ENCODE assay signal across 21 cellular contexts in genomic region chrX:103107836-103108235, GRCh38. TPM values are rescaled to one million over a fixed set of nuclear protein-coding genes. Genes with fewer than 3 reads are reported as not detected.
A peak's percentile ranks its signal among the peaks of the same experiment; 100 is the strongest.
DNase-seq lines count a peak whose midpoint lies in the region; ATAC-seq, FAIRE-seq and TF ChIP-seq lines count a peak whose summit lies in the region.
"Had no signal": no experiment of that assay in that cellular context is flagged by ENCODE, and none has a peak within 500 bp of the region (broad histone marks: within the 10 kb centered on the region; RNA-seq: fewer than 3 reads in every experiment).

No MANE protein-coding gene starts in this region.

- H3K36me3 Mint-ChIP-seq in astrocyte (ENCODE audit: low read depth, unreplicated experiment) (no peaks in the 10 kb centered on the region), chondrocyte (ENCODE audit: low read depth) (peaks cover 2% of the 10 kb centered on the region)
- no peaks in the 10 kb centered on the region for H3K36me3 Mint-ChIP-seq in activated CD4-positive, alpha-beta memory T cell treated with anti-CD3 and anti-CD28 coated beads, Interleukin-2, amount 10 ng/mL, durations not matched to agents 7 days and 5 days (ENCODE audit: low read depth)
- no peaks in the 10 kb centered on the region for H3K36me3 Mint-ChIP-seq in activated T-cell treated with anti-CD3 and anti-CD28 coated beads, Interleukin-2, amount 50 U/mL, for 4 hours (ENCODE audit: insufficient read depth)
- H3K36me3 Mint-ChIP-seq: CD8-positive, alpha-beta T cell had no signal

- H3K27me3 Mint-ChIP-seq in astrocyte (ENCODE audit: low read depth, unreplicated experiment) (no peaks in the 10 kb centered on the region), chondrocyte (ENCODE audit: low read depth) (no peaks in the 10 kb centered on the region)
- no peaks in the 10 kb centered on the region for H3K27me3 Mint-ChIP-seq in activated CD4-positive, alpha-beta memory T cell treated with anti-CD3 and anti-CD28 coated beads, Interleukin-2, amount 10 ng/mL, durations not matched to agents 7 days and 5 days
- H3K27me3 Mint-ChIP-seq in activated T-cell treated with anti-CD3 and anti-CD28 coated beads, Interleukin-2, amount 50 U/mL, for 4 hours (ENCODE audit: low read depth) = no peaks in the 10 kb centered on the region
- H3K27me3 Mint-ChIP-seq: B cell had no signal

- H3K27me3 ChIP-seq in astrocyte (ENCODE audit: insufficient read depth, low read length) (no peaks in the 10 kb centered on the region), osteoblast (ENCODE audit: insufficient read depth, low read length) (no peaks in the 10 kb centered on the region)
- H3K27me3 ChIP-seq: BLaER1 treated with 17β-estradiol and CSF1 and Interleukin-3, amounts not matched to agents 10 nM and 100 nM had no signal

- no peak for TF ChIP-seq CTCF in astrocyte (IDR thresholded peaks at IDR 0.05; ENCODE audit: insufficient read depth, low read depth, low read length)
- no peak for TF ChIP-seq CTCF in chondrocyte (IDR thresholded peaks at IDR 0.05)
- no peak for TF ChIP-seq CTCF in osteoblast (IDR thresholded peaks at IDR 0.05; ENCODE audit: extremely low read depth, low read depth, low read length)

- POLR2A ChIA-PET in activated CD4-positive, alpha-beta memory T cell treated with anti-CD3 and anti-CD28 coated beads, Interleukin-2, amount 10 ng/mL, durations not matched to agents 7 days and 5 days (lab: Charles Lee) = no interaction called here

- H3K27ac Mint-ChIP-seq in astrocyte (ENCODE audit: unreplicated experiment) (no peak overlapping the region), chondrocyte (ENCODE audit: unreplicated experiment) (peak overlapping the region; percentile 27)
- H3K27ac Mint-ChIP-seq in activated CD4-positive, alpha-beta memory T cell treated with anti-CD3 and anti-CD28 coated beads, Interleukin-2, amount 10 ng/mL, durations not matched to agents 7 days and 5 days = no peak overlapping the region
- H3K27ac Mint-ChIP-seq: B cell; CD8-positive, alpha-beta T cell had no signal

- no peak overlapping the region for H3K4me3 Mint-ChIP-seq in astrocyte (ENCODE audit: unreplicated experiment)
- H3K4me3 Mint-ChIP-seq in chondrocyte (ENCODE audit: unreplicated experiment) = no peak overlapping the region
- no peak overlapping the region for H3K4me3 Mint-ChIP-seq in activated CD4-positive, alpha-beta memory T cell treated with anti-CD3 and anti-CD28 coated beads, Interleukin-2, amount 10 ng/mL, durations not matched to agents 7 days and 5 days
- no peak overlapping the region for H3K4me3 Mint-ChIP-seq in activated T-cell treated with anti-CD3 and anti-CD28 coated beads, Interleukin-2, amount 50 U/mL, for 4 hours
- H3K4me3 Mint-ChIP-seq: B cell; CD8-positive, alpha-beta T cell had no signal

- H3K9me3 Mint-ChIP-seq in astrocyte (ENCODE audit: unreplicated experiment) = peaks cover 10% of the 10 kb centered on the region
- peaks cover 22% of the 10 kb centered on the region for H3K9me3 Mint-ChIP-seq in chondrocyte (ENCODE audit: low read depth)
- H3K9me3 Mint-ChIP-seq in activated CD4-positive, alpha-beta memory T cell treated with anti-CD3 and anti-CD28 coated beads, Interleukin-2, amount 10 ng/mL, durations not matched to agents 7 days and 5 days = no peaks in the 10 kb centered on the region
- peaks cover 8% of the 10 kb centered on the region for H3K9me3 Mint-ChIP-seq in activated T-cell treated with anti-CD3 and anti-CD28 coated beads, Interleukin-2, amount 50 U/mL, for 4 hours

- no peak overlapping the region for H2AFZ ChIP-seq in astrocyte (ENCODE audit: low read depth, low read length)
- no peak overlapping the region for H2AFZ ChIP-seq in osteoblast (ENCODE audit: low read length)

- H3K9me3 ChIP-seq in astrocyte (ENCODE audit: insufficient read depth, low read depth, low read length) (no peaks in the 10 kb centered on the region), osteoblast (ENCODE audit: low read depth, low read length) (no peaks in the 10 kb centered on the region)
- H3K9me3 ChIP-seq: HAP-1 had no signal

- ATAC-seq in activated T-cell treated with anti-CD3 and anti-CD28 coated beads, Interleukin-2, amount 50 U/mL, for 4 hours = no peak
- ATAC-seq: CD8-positive, alpha-beta T cell; GM12878 had no signal

- H4K20me1 ChIP-seq in astrocyte (ENCODE audit: insufficient read depth, low read length) = no peaks in the 10 kb centered on the region
- no peaks in the 10 kb centered on the region for H4K20me1 ChIP-seq in osteoblast (ENCODE audit: insufficient read depth, low read length)
- H4K20me1 ChIP-seq: BLaER1 treated with 17β-estradiol and CSF1 and Interleukin-3, amounts not matched to agents 10 nM and 100 nM had no signal

- no peaks in the 10 kb centered on the region for H3K4me1 ChIP-seq in astrocyte (ENCODE audit: insufficient read depth, low read length)
- H3K4me1 ChIP-seq in osteoblast (ENCODE audit: insufficient read depth, low read length) = no peaks in the 10 kb centered on the region
- H3K4me1 ChIP-seq: BLaER1 treated with 17β-estradiol and CSF1 and Interleukin-3, amounts not matched to agents 10 nM and 100 nM; HAP-1 had no signal

- H3K36me3 ChIP-seq in astrocyte (ENCODE audit: insufficient read depth, low read length) (no peaks in the 10 kb centered on the region), osteoblast (ENCODE audit: insufficient read depth, low read length) (no peaks in the 10 kb centered on the region)
- H3K36me3 ChIP-seq: BLaER1 treated with 17β-estradiol and CSF1 and Interleukin-3, amounts not matched to agents 10 nM and 100 nM; HAP-1 had no signal

- no peak for FAIRE-seq in astrocyte (lab: Jason Lieb, UNC)
- FAIRE-seq: GM12878 had no signal

- H3K27ac ChIP-seq in astrocyte (ENCODE audit: low read depth, low read length) (no peak overlapping the region), osteoblast (ENCODE audit: low read depth, low read length) (no peak overlapping the region)
- H3K27ac ChIP-seq: BLaER1 treated with 17β-estradiol and CSF1 and Interleukin-3, amounts not matched to agents 10 nM and 100 nM; HL-60 had no signal

- DNase-seq in EH (ENCODE audit: low read depth) (peak; percentile 55), astrocyte (ENCODE audit: low read depth) (peak; percentile 30), chondrocyte (ENCODE audit: low spot score) (no peak), osteoblast (ENCODE audit: insufficient read length, low spot score, missing footprints) (peak; percentile 90), HUDEP-2 (lab: John Stamatoyannopoulos, UW; ENCODE audit: unreplicated experiment in 76 of 76) (no peak), RPMI8226 (no peak)
- DNase-seq in activated CD4-positive, alpha-beta memory T cell treated with anti-CD3 and anti-CD28 coated beads, Interleukin-2, amount 10 ng/mL, durations not matched to agents 7 days and 5 days = no peak
- DNase-seq in activated T-cell treated with anti-CD3 and anti-CD28 coated beads, Interleukin-2, amount 50 U/mL, for 4 hours = no peak
- DNase-seq: 8988T; Calu3; CD8-positive, alpha-beta T cell; DMS79 treated with DMSO at 0.1 percent for 48 hours; EL; IMR-90 had no signal

- H3K4me2 ChIP-seq in astrocyte (ENCODE audit: low read length) (no peak overlapping the region), osteoblast (ENCODE audit: insufficient read depth, low read length) (no peak overlapping the region)
- H3K4me2 ChIP-seq: BLaER1 treated with 17β-estradiol and CSF1 and Interleukin-3, amounts not matched to agents 10 nM and 100 nM had no signal

- H3K79me2 ChIP-seq in astrocyte (ENCODE audit: insufficient read depth, low read length) (no peaks in the 10 kb centered on the region), osteoblast (ENCODE audit: insufficient read depth, low read length) (no peaks in the 10 kb centered on the region)

- H3K9ac ChIP-seq in astrocyte (ENCODE audit: low read length) = no peak overlapping the region
- H3K9ac ChIP-seq: BLaER1 treated with 17β-estradiol and CSF1 and Interleukin-3, amounts not matched to agents 10 nM and 100 nM had no signal

- no peak overlapping the region for H3K4me3 ChIP-seq in astrocyte (ENCODE audit: insufficient read depth, low read depth, low read length)
- H3K4me3 ChIP-seq in osteoblast (ENCODE audit: insufficient read depth, low read length) = no peak overlapping the region
- H3K4me3 ChIP-seq: BLaER1 treated with 17β-estradiol and CSF1 and Interleukin-3, amounts not matched to agents 10 nM and 100 nM; GM12878; HAP-1 had no signal

- no peaks in the 10 kb centered on the region for H3K4me1 Mint-ChIP-seq in astrocyte (ENCODE audit: low read depth, unreplicated experiment)
- H3K4me1 Mint-ChIP-seq in chondrocyte (ENCODE audit: low read depth) = peaks cover 5% of the 10 kb centered on the region
- H3K4me1 Mint-ChIP-seq in activated CD4-positive, alpha-beta memory T cell treated with anti-CD3 and anti-CD28 coated beads, Interleukin-2, amount 10 ng/mL, durations not matched to agents 7 days and 5 days = no peaks in the 10 kb centered on the region
- H3K4me1 Mint-ChIP-seq in activated T-cell treated with anti-CD3 and anti-CD28 coated beads, Interleukin-2, amount 50 U/mL, for 4 hours (ENCODE audit: low read depth) = no peaks in the 10 kb centered on the region
- H3K4me1 Mint-ChIP-seq: B cell had no signal

- CTCF ChIA-PET in activated CD4-positive, alpha-beta memory T cell treated with anti-CD3 and anti-CD28 coated beads, Interleukin-2, amount 10 ng/mL, durations not matched to agents 7 days and 5 days (lab: Charles Lee) = no interaction called here

RNA-seq across cellular contexts. Expression of gene NXF3, which starts 14.9 kb away (rescaled TPM):
- total RNA-seq in astrocyte (not detected in 2 replicates), chondrocyte (0.10 to 0.75 TPM in 2 of 3 replicates, not detected in the other), osteoblast (under 0.01 and 0.36 TPM in 2 replicates)
- not detected for total RNA-seq in activated CD4-positive, alpha-beta memory T cell treated with anti-CD3 and anti-CD28 coated beads, Interleukin-2, amount 10 ng/mL, durations not matched to agents 7 days and 5 days
- total RNA-seq in activated T-cell treated with anti-CD3 and anti-CD28 coated beads, Interleukin-2, amount 50 U/mL, for 4 hours = not detected
- total RNA-seq: A673; B cell; Calu3; CD8-positive, alpha-beta T cell; G401; GM12878; IMR-90 had no signal

RNA-seq across cellular contexts. Expression of gene BEX1, which starts 43.9 kb away (rescaled TPM):
- total RNA-seq in astrocyte (15.5 and 16.6 TPM in 2 replicates), chondrocyte (6.0 to 7.0 TPM (median 7.0 TPM) in 3 replicates), osteoblast (4.4 and 4.7 TPM in 2 replicates)
- total RNA-seq in activated CD4-positive, alpha-beta memory T cell treated with anti-CD3 and anti-CD28 coated beads, Interleukin-2, amount 10 ng/mL, durations not matched to agents 7 days and 5 days = not detected
- total RNA-seq in activated T-cell treated with anti-CD3 and anti-CD28 coated beads, Interleukin-2, amount 50 U/mL, for 4 hours = 1 to 10 TPM in 1 of 3 donors, under 1 TPM in 2; 0.32 to 1.2 (median 0.49) TPM
- total RNA-seq: B cell, GM12878 had no signal

Comparison
In these comparisons a context has a peak if more than half of its experiments do, and no peak if none do; other contexts are left out.
1. DNase-seq: peak in EH (single experiment), astrocyte (single experiment) and osteoblast (single experiment); none in chondrocyte (single experiment), HUDEP-2 (0 of 76), RPMI8226 (single experiment), activated CD4-positive, alpha-beta memory T cell treated with anti-CD3 and anti-CD28 coated beads, Interleukin-2, amount 10 ng/mL, durations not matched to agents 7 days and 5 days (single experiment) and activated T-cell treated with anti-CD3 and anti-CD28 coated beads, Interleukin-2, amount 50 U/mL, for 4 hours (single experiment).